Comparison of ENCODE assay signal across 18 cellular contexts in the genomic region with DNA sequence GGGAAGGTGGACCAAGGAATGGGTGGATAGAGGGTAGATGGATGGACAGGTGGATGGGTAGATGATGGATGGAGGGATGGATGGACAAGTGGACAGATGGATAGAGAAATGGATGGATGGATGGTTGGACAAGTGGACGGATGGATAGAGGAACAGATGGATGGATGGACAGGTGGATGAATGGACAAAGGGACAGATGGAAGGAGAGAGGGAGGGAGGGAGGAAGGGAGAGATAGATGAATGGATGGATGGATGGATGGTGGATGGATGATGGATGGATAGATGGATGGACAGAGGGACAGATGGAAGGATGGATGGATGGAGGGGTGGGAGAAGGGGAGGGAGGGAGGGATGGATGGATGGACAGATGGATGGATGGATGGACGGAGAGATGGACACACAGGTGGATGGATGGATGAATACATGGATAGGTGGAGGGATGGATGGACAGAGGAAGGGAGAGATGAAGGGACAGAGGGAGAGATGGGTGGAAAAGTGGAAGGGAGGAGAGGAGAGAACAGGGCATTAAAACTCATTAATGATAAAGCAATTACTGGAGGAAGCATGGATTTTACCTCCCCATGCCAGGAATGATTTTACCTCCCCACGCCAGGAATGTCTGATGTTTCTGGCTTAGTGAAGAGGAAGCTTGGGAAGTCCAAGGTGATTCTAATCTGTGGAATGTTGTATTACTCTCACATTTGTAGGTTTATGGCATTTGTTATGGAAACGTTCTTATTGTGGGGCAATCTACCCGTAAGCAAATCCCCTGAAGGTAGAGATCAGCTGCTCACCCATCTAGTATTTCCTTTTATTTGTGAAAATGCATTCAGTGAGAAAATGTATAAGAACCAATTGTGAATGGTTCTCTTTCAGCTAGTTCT.
A peak's percentile ranks its signal among the peaks of the same experiment; 100 is the strongest.
DNase-seq lines count a peak whose midpoint lies in the region; ATAC-seq, FAIRE-seq and TF ChIP-seq lines count a peak whose summit lies in the region.
"Had no signal": no experiment of that assay in that cellular context is flagged by ENCODE, and none has a peak within 500 bp of the region (broad histone marks: within the 10 kb centered on the region; RNA-seq: fewer than 3 reads in every experiment).

No MANE protein-coding gene starts in this region.

- H3K4me1 Mint-ChIP-seq in effector memory CD8-positive, alpha-beta T cell (ENCODE audit: low read depth in 2 of 2) = peaks cover 0 to 5% of the 10 kb centered on the region in 2 donors
- H3K4me1 Mint-ChIP-seq: B cell; CD4-positive, CD25-positive, alpha-beta regulatory T cell had no signal

- H3K27ac Mint-ChIP-seq in effector memory CD8-positive, alpha-beta T cell = no peak overlapping the region
- H3K27ac Mint-ChIP-seq: B cell; CD4-positive, CD25-positive, alpha-beta regulatory T cell had no signal

- TF ChIP-seq CTCF in mammary epithelial cell (conservative IDR thresholded peaks at IDR 0.05 in 1 of 2, IDR thresholded peaks at IDR 0.05 in 1 of 2; ENCODE audit: extremely low read depth in 1 of 2, insufficient read depth in 1 of 2, low read depth in 1 of 2, low read length in 2 of 2) (no peak), breast epithelium (IDR thresholded peaks at IDR 0.05) (no peak), VCaP (conservative IDR thresholded peaks at IDR 0.05) (no peak), keratinocyte (optimal IDR thresholded peaks at IDR 0.05 in 1 of 3, IDR thresholded peaks at IDR 0.05 in 1 of 3, conservative IDR thresholded peaks at IDR 0.05 in 1 of 3; ENCODE audit: extremely low read depth in 1 of 3, insufficient read depth in 2 of 3, low read length in 3 of 3) (no peak), stomach (IDR thresholded peaks at IDR 0.05) (no peak)

- ATAC-seq in effector memory CD8-positive, alpha-beta T cell (replicated peaks) = no peak
- ATAC-seq in left colon = no peak
- ATAC-seq: SK-N-SH treated with all-trans-retinoic acid at 6 μM for 48 hours had no signal

- H3K4me2 ChIP-seq in mammary epithelial cell (ENCODE audit: insufficient read depth, low read depth, low read length) = peak overlapping the region; percentile 91
- H3K4me2 ChIP-seq in keratinocyte (ENCODE audit: control insufficient read depth, extremely low read depth, insufficient read depth, low read depth, low read length) = peak overlapping the region; percentile 95

- peak; percentile 44 for FAIRE-seq in keratinocyte (lab: Jason Lieb, UNC)
- FAIRE-seq: H54 had no signal

- H2AFZ ChIP-seq in mammary epithelial cell (ENCODE audit: low read depth, low read length) (no peak overlapping the region), keratinocyte (ENCODE audit: control insufficient read depth, low read length) (no peak overlapping the region)

- no peaks in the 10 kb centered on the region for H3K9me3 ChIP-seq in mammary epithelial cell (replicated peaks; ENCODE audit: insufficient read depth, low read length)
- H3K9me3 ChIP-seq in breast epithelium = no peaks in the 10 kb centered on the region
- H3K9me3 ChIP-seq in keratinocyte (ENCODE audit: control insufficient read depth, low read depth, low read length) = no peaks in the 10 kb centered on the region
- H3K9me3 ChIP-seq in stomach = no peaks in the 10 kb centered on the region

- H3K9me1 ChIP-seq in keratinocyte (ENCODE audit: control insufficient read depth, extremely low read depth, insufficient read depth, low read length) = no peaks in the 10 kb centered on the region

- dilution Hi-C loops in mammary epithelial cell (cut with HindIII; ENCODE audit: low sequenced_read_pairs) = loop anchor here (5.0 kb wide), 1 partner anchor 85 kb away; no protein-coding TSS in a partner anchor
- dilution Hi-C loops in keratinocyte (cut with MboI; ENCODE audit: extremely low pct_ligation_motif_present, low sequenced_read_pairs) = no loop called here

- H3K27ac ChIP-seq in mammary epithelial cell (ENCODE audit: insufficient read depth, low read depth, low read length) (no peak overlapping the region), breast epithelium (peak overlapping the region in 1 of 2 donors; percentile 52), VCaP (peak overlapping the region; percentile 61), keratinocyte (ENCODE audit: control insufficient read depth, insufficient read depth, low read length) (no peak overlapping the region), stomach (no peak overlapping the region)
- H3K27ac ChIP-seq: 22Rv1 had no signal

- H3K9ac ChIP-seq in mammary epithelial cell (ENCODE audit: insufficient read depth, low read length) (no peak overlapping the region), keratinocyte (ENCODE audit: control insufficient read depth, extremely low read depth, insufficient read depth, low read length) (peak overlapping the region; percentile 49)

- H3K4me3 ChIP-seq in mammary epithelial cell (replicated peaks in 1 of 3; ENCODE audit: insufficient read depth in 1 of 3, low read depth in 2 of 3, low read length in 3 of 3) = no peak overlapping the region
- H3K4me3 ChIP-seq in breast epithelium = no peak overlapping the region
- peak overlapping the region in 2 of 3 experiments; percentile 32 to 49 for H3K4me3 ChIP-seq in keratinocyte (ENCODE audit: control insufficient read depth in 2 of 3, extremely low read depth in 1 of 3, insufficient read depth in 2 of 3, low read depth in 1 of 3, low read length in 3 of 3)
- H3K4me3 ChIP-seq in stomach = no peak overlapping the region

- H3K27me3 ChIP-seq in mammary epithelial cell (ENCODE audit: insufficient read depth, low read length) (no peaks in the 10 kb centered on the region), breast epithelium (peaks cover 0 to 49% of the 10 kb centered on the region in 2 donors), keratinocyte (ENCODE audit: control insufficient read depth, extremely low read depth, insufficient read depth, low read length) (peaks cover 8% of the 10 kb centered on the region), stomach (peaks cover 0 to 64% (median 0%) of the 10 kb centered on the region in 3 donors)

- H4K20me1 ChIP-seq in mammary epithelial cell (ENCODE audit: insufficient read depth, low read length) (no peaks in the 10 kb centered on the region), keratinocyte (ENCODE audit: control insufficient read depth, extremely low read depth, insufficient read depth, low read length) (no peaks in the 10 kb centered on the region)

- CTCF ChIA-PET in mammary epithelial cell (lab: Charles Lee; ENCODE audit: low non-redundant PET) = no interaction called here

- H3K4me1 ChIP-seq in mammary epithelial cell (ENCODE audit: insufficient read depth, low read length) (peaks cover 29% of the 10 kb centered on the region), breast epithelium (no peaks in the 10 kb centered on the region), keratinocyte (ENCODE audit: control insufficient read depth, extremely low read depth, insufficient read depth, low read length) (peaks cover 29% of the 10 kb centered on the region), stomach (no peaks in the 10 kb centered on the region)

- intact Hi-C loops in mammary epithelial cell (cut with micrococcal nuclease) = no loop called here
- intact Hi-C loops in breast epithelium (cut with DNase I; ENCODE audit: low total_unique reads) = no loop called here
- intact Hi-C loops in stomach (cut with DNase I; ENCODE audit: low total_unique reads) = no loop called here
- intact Hi-C loops in left colon (cut with DNase I, micrococcal nuclease) = no loop called here

- H3K36me3 ChIP-seq in mammary epithelial cell (ENCODE audit: insufficient read depth, low read length) (no peaks in the 10 kb centered on the region), breast epithelium (no peaks in the 10 kb centered on the region), keratinocyte (ENCODE audit: control insufficient read depth in 2 of 2, extremely low read depth in 1 of 2, insufficient read depth in 2 of 2, low read length in 2 of 2) (no peaks in the 10 kb centered on the region), stomach (no peaks in the 10 kb centered on the region)

- H3K79me2 ChIP-seq in mammary epithelial cell (ENCODE audit: insufficient read depth, low read length) (no peaks in the 10 kb centered on the region), keratinocyte (ENCODE audit: control insufficient read depth, insufficient read depth, low read length) (no peaks in the 10 kb centered on the region)

- no TSS peak for BruUV-seq in mammary epithelial cell (replicated peaks; lab: Mats Ljungman, UMichigan)

- TF ChIP-seq EP300 in stomach (IDR thresholded peaks at IDR 0.05) = no peak

- in situ Hi-C loops in mammary epithelial cell (cut with MboI; ENCODE audit: low sequenced_read_pairs in 2 of 2) = no loop called here

- H3K4me3 Mint-ChIP-seq in effector memory CD8-positive, alpha-beta T cell = no peak overlapping the region
- H3K4me3 Mint-ChIP-seq: B cell; CD4-positive, CD25-positive, alpha-beta regulatory T cell had no signal

- H3K27me3 Mint-ChIP-seq in effector memory CD8-positive, alpha-beta T cell = no peaks in the 10 kb centered on the region
- H3K27me3 Mint-ChIP-seq: B cell; CD4-positive, CD25-positive, alpha-beta regulatory T cell had no signal

- peaks cover 3% of the 10 kb centered on the region for H3K36me3 Mint-ChIP-seq in effector memory CD8-positive, alpha-beta T cell (ENCODE audit: insufficient read depth)
- H3K36me3 Mint-ChIP-seq: CD4-positive, CD25-positive, alpha-beta regulatory T cell had no signal

- peak; percentile 50 for DNase-seq in mammary epithelial cell
- DNase-seq in breast epithelium (ENCODE audit: low spot score in 2 of 2) = no peak
- DNase-seq in keratinocyte (ENCODE audit: low read depth, low spot score) = no peak
- DNase-seq in effector memory CD8-positive, alpha-beta T cell = no peak
- DNase-seq in stomach = no peak
- DNase-seq in left colon = no peak
- no peak for DNase-seq in Kasumi-1 (lab: John Stamatoyannopoulos, UW)
- DNase-seq: CD4-positive, CD25-positive, alpha-beta regulatory T cell; MM.1S; NCI-H1092; NCI-H1436; NCI-H1930; NCI-H510A had no signal

- no peaks in the 10 kb centered on the region for H3K9me3 Mint-ChIP-seq in effector memory CD8-positive, alpha-beta T cell

- WGBS in mammary epithelial cell (ENCODE audit: low coverage, missing lambda C conversion rate) = 39% methylated on average over 4 of the region's 5 CpGs
- WGBS in stomach, 5 donors = 70 to 78% (median 73%) methylated on average over 5 of the region's 5 CpGs

- TF ChIP-seq POLR2A in breast epithelium (IDR thresholded peaks at IDR 0.05) = no peak
- TF ChIP-seq POLR2A in stomach (IDR thresholded peaks at IDR 0.05) = no peak

Comparison
In these comparisons a context has a peak if more than half of its experiments do, and no peak if none do; other contexts are left out.
1. H3K4me3 ChIP-seq: peak in keratinocyte (2 of 3); none in mammary epithelial cell (0 of 3), breast epithelium (0 of 3) and stomach (0 of 4).